ENCODE assay signal across 11 cellular contexts in genomic region chr10:70253878-70254765, GRCh38. TPM values are rescaled to one million over a fixed set of nuclear protein-coding genes. Genes with fewer than 3 reads are reported as not detected.
"Had no signal": no experiment of that assay in that cellular context is flagged by ENCODE, and none has a peak within 500 bp of the region (broad histone marks: within the 10 kb centered on the region; RNA-seq: fewer than 3 reads in every experiment).

No MANE protein-coding gene starts in this region.

- H3K9me3 ChIP-seq: gastrocnemius medialis had no signal

- H3K9me3 Mint-ChIP-seq: activated CD4-positive, alpha-beta T cell treated with anti-CD3 and anti-CD28 coated beads, Interleukin-2, amount 10 ng/mL, durations not matched to agents 24 days and 14 days; T-cell had no signal

- H3K4me1 ChIP-seq: gastrocnemius medialis had no signal

- DNase-seq: activated CD4-positive, alpha-beta T cell treated with anti-CD3 and anti-CD28 coated beads, Interleukin-2, amount 10 ng/mL, durations not matched to agents 24 days and 14 days; activated T-cell treated with anti-CD3 and anti-CD28 coated beads for 4 hours; effector CD8-positive, alpha-beta T cell; gastrocnemius medialis; small intestine; trophoblast cell had no signal

- H3K36me3 ChIP-seq: gastrocnemius medialis had no signal

- H3K27ac Mint-ChIP-seq: activated CD4-positive, alpha-beta T cell treated with anti-CD3 and anti-CD28 coated beads, Interleukin-2, amount 10 ng/mL, durations not matched to agents 24 days and 14 days; activated naive CD8-positive, alpha-beta T cell; T-cell had no signal

- ATAC-seq: gastrocnemius medialis had no signal

- H3K4me3 ChIP-seq: gastrocnemius medialis had no signal

- H3K36me3 Mint-ChIP-seq: activated naive CD8-positive, alpha-beta T cell; T-cell had no signal

- H3K27ac ChIP-seq: gastrocnemius medialis had no signal

RNA-seq across cellular contexts. Expression of gene NPFFR1, which starts 29.7 kb away (rescaled TPM):
- total RNA-seq: activated CD4-positive, alpha-beta T cell treated with anti-CD3 and anti-CD28 coated beads, Interleukin-2, amount 10 ng/mL, durations not matched to agents 24 days and 14 days; fibroblast of lung; T-cell had no signal
- polyA plus RNA-seq: fibroblast of lung, keratinocyte, liver had no signal
